In genomic region chr12:69738351-69739286, GRCh38 we compare ENCODE assay signal across 8 cellular contexts. TPM values are rescaled to one million over a fixed set of nuclear protein-coding genes. Genes with fewer than 3 reads are reported as not detected.
DNase-seq lines count a peak whose midpoint lies in the region; ATAC-seq, FAIRE-seq and TF ChIP-seq lines count a peak whose summit lies in the region.

Gene RAB3IP (plus strand): TSS chr12:69738860. CDS start chr12:69755409, 16,549 bp downstream.

- peak; percentile 47 for TF ChIP-seq CTCF in kidney (IDR thresholded peaks at IDR 0.05; ENCODE audit: borderline replicate concordance, extremely low read depth, insufficient read depth)

- peak within 1 kb of the TSS; percentile 92 to 97 for H3K27ac ChIP-seq in kidney (ENCODE audit: low read depth in 2 of 2, low read length in 2 of 2)

- intact Hi-C loops in kidney (cut with DNase I): no loop called here

- no peaks in the 10 kb centered on the region for H3K9me3 ChIP-seq in kidney (ENCODE audit: control insufficient read depth in 1 of 2, low read length in 2 of 2)

- peak; percentile 97 for DNase-seq in AG08396 (ENCODE audit: low spot score)
- DNase-seq in NCI-H2196 (lab: John Stamatoyannopoulos, UW; ENCODE audit: unreplicated experiment): peak; percentile 99
- peak; percentile 84 to 91 (median 90) for DNase-seq in activated CD4-positive, CD25-positive, alpha-beta regulatory T cell (lab: John Stamatoyannopoulos, UW)
- peak; percentile 76 to 77 for DNase-seq in central memory CD8-positive, alpha-beta T cell (ENCODE audit: low spot score in 2 of 2)
- DNase-seq in kidney: peak; percentile 97
- DNase-seq in stimulated activated CD4-positive, alpha-beta T cell treated with anti-CD3 and anti-CD28 coated beads, Interleukin-15, amount 100 ng/mL, for 48 hours (ENCODE audit: low read depth in 2 of 2): peak; percentile 82 to 93

- H3K36me3 ChIP-seq in kidney (ENCODE audit: control insufficient read depth in 1 of 2, insufficient read depth in 2 of 2, low read length in 2 of 2): no peaks in the 10 kb centered on the region

- ATAC-seq in GM18870 (IDR thresholded peaks at IDR 0.05; ENCODE audit: unreplicated experiment) (peak; percentile 65), HG03108 (IDR thresholded peaks at IDR 0.05; ENCODE audit: unreplicated experiment) (peak; percentile 83)
- peak; percentile 79 for ATAC-seq in central memory CD8-positive, alpha-beta T cell (replicated peaks; ENCODE audit: extremely low read depth, poor library complexity, severe bottlenecking)

- H3K4me3 ChIP-seq in kidney (ENCODE audit: low read length in 2 of 2): peak within 1 kb of the TSS; percentile 78 to 96

- no peaks in the 10 kb centered on the region for H3K9me3 Mint-ChIP-seq in central memory CD8-positive, alpha-beta T cell

- H3K27ac Mint-ChIP-seq in central memory CD8-positive, alpha-beta T cell (ENCODE audit: low read depth): peak within 1 kb of the TSS; percentile 16

- H3K4me1 ChIP-seq in kidney (ENCODE audit: control insufficient read depth in 1 of 2, insufficient read depth in 1 of 2, low read depth in 1 of 2, low read length in 2 of 2): peaks cover 0 to 4% of the 10 kb centered on the region in 2 donors

- no peaks in the 10 kb centered on the region for H3K27me3 Mint-ChIP-seq in central memory CD8-positive, alpha-beta T cell

- peak within 1 kb of the TSS; percentile 81 for H3K4me3 Mint-ChIP-seq in central memory CD8-positive, alpha-beta T cell

- H3K36me3 Mint-ChIP-seq in central memory CD8-positive, alpha-beta T cell (ENCODE audit: insufficient read depth): peaks cover 3% of the 10 kb centered on the region

- no peak for FAIRE-seq in kidney (lab: Jason Lieb, UNC)

- peak within 1 kb of the TSS; percentile 4 to 86 for H3K9ac ChIP-seq in kidney (ENCODE audit: low read length in 2 of 2)

- H3K4me1 Mint-ChIP-seq in central memory CD8-positive, alpha-beta T cell: peaks cover 17% of the 10 kb centered on the region

RNA-seq across cellular contexts. Expression of gene RAB3IP, which starts in this region (rescaled TPM):
- total RNA-seq in kidney: 73.6 TPM
- 58.4 TPM for polyA plus RNA-seq in kidney (ENCODE audit: insufficient read depth, low read depth, low replicate concordance)

Comparison
In these comparisons a context has a peak if more than half of its experiments do, and no peak if none do; other contexts are left out.
1. Peak in every context shown above with its lines: DNase-seq, ATAC-seq, H3K4me3 ChIP-seq and H3K27ac ChIP-seq.